Comparison of ENCODE assay signal across 9 cellular contexts in the genomic region with DNA sequence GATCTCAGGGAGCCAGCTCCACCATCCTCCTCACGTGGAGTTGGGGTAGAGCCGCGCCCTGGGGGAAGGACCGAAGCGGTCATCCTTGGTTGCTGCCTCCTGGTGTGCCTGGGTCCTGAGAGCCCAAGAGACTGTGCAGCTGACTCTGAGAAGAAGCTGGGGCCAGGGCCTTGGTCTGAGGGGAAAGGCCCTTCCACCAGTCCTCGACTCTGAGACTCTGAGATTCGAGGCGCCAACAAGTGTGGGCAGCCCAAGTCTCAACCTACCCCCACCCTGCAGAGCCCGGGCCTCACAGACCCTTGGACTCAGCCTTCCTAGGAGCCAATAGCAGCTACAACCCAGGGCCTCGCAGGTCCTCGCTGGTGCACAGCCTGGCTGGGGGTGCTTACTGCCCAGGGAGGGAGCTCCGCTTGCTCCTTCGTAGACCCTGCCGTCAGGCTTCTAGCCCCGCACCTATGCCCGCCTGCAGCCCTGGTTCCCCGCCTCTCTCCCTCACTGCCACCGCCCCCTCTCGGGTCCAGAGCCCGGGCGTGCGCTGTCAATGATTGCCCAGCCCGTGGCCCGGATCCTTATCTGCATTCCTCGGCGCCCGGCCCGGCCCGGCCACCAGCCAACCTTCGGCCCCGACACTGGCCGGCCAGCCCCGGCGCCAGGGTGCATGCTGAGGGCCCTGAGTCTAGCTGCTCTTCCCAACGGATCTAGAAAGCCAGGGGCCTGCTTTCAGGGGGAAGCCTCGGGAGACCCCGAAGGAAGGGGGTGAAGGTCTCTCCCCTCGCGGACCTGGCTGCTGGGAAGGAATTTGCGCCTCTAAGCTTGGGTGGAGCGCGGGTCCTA. TPM values are rescaled to one million over a fixed set of nuclear protein-coding genes. Genes with fewer than 3 reads are reported as not detected.
DNase-seq lines count a peak whose midpoint lies in the region; ATAC-seq and TF ChIP-seq lines count a peak whose summit lies in the region.
"Had no signal": no experiment of that assay in that cellular context is flagged by ENCODE, and none has a peak within 500 bp of the region (broad histone marks: within the 10 kb centered on the region; RNA-seq: fewer than 3 reads in every experiment).

No MANE protein-coding gene starts in this region.

- H2AFZ ChIP-seq in GM23338: no peak overlapping the region

- peaks cover 35% of the 10 kb centered on the region for H3K4me1 ChIP-seq in GM23338 (ENCODE audit: insufficient read depth)
- peaks cover 0 to 44% (median 38%) of the 10 kb centered on the region in 3 donors for H3K4me1 ChIP-seq in gastroesophageal sphincter

- TF ChIP-seq POLR2A in gastroesophageal sphincter (IDR thresholded peaks at IDR 0.05): no peak

- no CpG with 5 or more reads among the region's 42 CpGs for WGBS in gastroesophageal sphincter (ENCODE audit: low coverage in 1 of 2), 2 donors

- no peaks in the 10 kb centered on the region; the same call in 2 of the 3 replicates for H3K36me3 Mint-ChIP-seq in GM23338 (ENCODE audit: low read depth)
- H3K36me3 Mint-ChIP-seq in brain: no peaks in the 10 kb centered on the region

- H3K4me1 Mint-ChIP-seq in GM23338 (peaks cover 22% of the 10 kb centered on the region), brain (peaks cover 15% of the 10 kb centered on the region)

- H3K9me2 ChIP-seq in GM23338 (ENCODE audit: insufficient read depth): no peaks in the 10 kb centered on the region

- no peaks in the 10 kb centered on the region for H3F3A ChIP-seq in GM23338 (replicated peaks; ENCODE audit: low read depth)

- DNase-seq in 8988T: peak; percentile 53
- peak; percentile 52 for DNase-seq in GM23338 (ENCODE audit: low spot score)
- DNase-seq in mesenteric fat pad (ENCODE audit: low spot score): peak; percentile 89

- H3K27me3 Mint-ChIP-seq in GM23338 (ENCODE audit: insufficient read depth, low read depth, poor library complexity): peaks cover 88% of the 10 kb centered on the region
- peaks cover 91% of the 10 kb centered on the region for H3K27me3 Mint-ChIP-seq in brain

- H3K27ac Mint-ChIP-seq in GM23338 (no peak overlapping the region), brain (no peak overlapping the region)

- TF ChIP-seq CTCF in GM23338 (conservative IDR thresholded peaks at IDR 0.05; ENCODE audit: low read depth in 2 of 2) (no peak), brain (conservative IDR thresholded peaks at IDR 0.05) (no peak), gastroesophageal sphincter (IDR thresholded peaks at IDR 0.05) (no peak)

- H3K4me2 ChIP-seq in GM23338: peak overlapping the region; percentile 86; the same call in 1 of the 2 replicates

- no peaks in the 10 kb centered on the region for H3K9me3 ChIP-seq in gastroesophageal sphincter

- no peak for TF ChIP-seq EP300 in gastroesophageal sphincter (IDR thresholded peaks at IDR 0.05)

- H3K9me3 Mint-ChIP-seq in GM23338 (no peaks in the 10 kb centered on the region), brain (no peaks in the 10 kb centered on the region)

- H3K36me3 ChIP-seq in GM23338 (ENCODE audit: insufficient read depth) (no peaks in the 10 kb centered on the region), gastroesophageal sphincter (no peaks in the 10 kb centered on the region)

- H3K27ac ChIP-seq in GM23338 (ENCODE audit: low read depth) (no peak overlapping the region), gastroesophageal sphincter (no peak overlapping the region)

- peaks cover 87% of the 10 kb centered on the region for H3K27me3 ChIP-seq in GM23338 (ENCODE audit: insufficient read depth)
- H3K27me3 ChIP-seq in gastroesophageal sphincter: peaks cover 100% of the 10 kb centered on the region

- no peaks in the 10 kb centered on the region for H3K79me2 ChIP-seq in GM23338 (replicated peaks; ENCODE audit: insufficient read depth)

- peaks cover 15% of the 10 kb centered on the region for H4K20me1 ChIP-seq in GM23338 (replicated peaks; ENCODE audit: insufficient read depth)

- H3K4me3 Mint-ChIP-seq in GM23338: peak overlapping the region; percentile 62; the same call in 1 of the 3 replicates
- peak overlapping the region; percentile 59 to 79 (median 79) for H3K4me3 Mint-ChIP-seq in brain

- ATAC-seq in GM23338 (peak; percentile 4), gastroesophageal sphincter (no peak), GM18858 (IDR thresholded peaks at IDR 0.05; ENCODE audit: unreplicated experiment) (no peak), HG03196 (IDR thresholded peaks at IDR 0.05; ENCODE audit: unreplicated experiment) (no peak), HG03378 (IDR thresholded peaks at IDR 0.05; ENCODE audit: unreplicated experiment) (no peak)

- H3K4me3 ChIP-seq in GM23338 (peak overlapping the region; percentile 58), gastroesophageal sphincter (peak overlapping the region in 1 of 2 donors; percentile 8)

TF ChIP-seq in GM23338, 12 proteins besides CTCF, POLR2A, EP300 and RAD21:
- TF ChIP-seq EZH2 (IDR thresholded peaks at IDR 0.05; ENCODE audit: low read depth, unreplicated experiment): peak; percentile 57
- TF ChIP-seq ZNF331 (CRISPR knock-in tag; IDR thresholded peaks at IDR 0.05; ENCODE audit: low read depth): no peak
TF ChIP-seq in GM23338: peak in this region for 1.

RNA-seq across cellular contexts. Expression of a gene that starts 2.0 kb away (rescaled TPM):
- total RNA-seq in GM23338 (2014; rRNA removed; shearing (Covaris generic)): not detected in 2 replicates
- polyA plus RNA-seq in GM23338 (2016; fragmentation: Nextera tagmentation; extraction: Ambion mirVana): not detected in 2 replicates
- polyA plus RNA-seq in brain (ENCODE audit: insufficient read depth, low read depth, low replicate concordance): not detected
- total RNA-seq in mesenteric fat pad: 0.26 TPM
- total RNA-seq in gastroesophageal sphincter: under 1 TPM in 1 of 4 donors, not detected in 3; 0.23 TPM
- total RNA-seq: astrocyte had no signal

RNA-seq across cellular contexts. Expression of a gene that starts 17.4 kb away (rescaled TPM):
- 0.23 and 0.38 TPM in 2 replicates for total RNA-seq in GM23338 (2014; rRNA removed; shearing (Covaris generic))
- polyA plus RNA-seq in GM23338 (2016; fragmentation: Nextera tagmentation; extraction: Ambion mirVana) (0.37 and 0.74 TPM in 2 replicates), brain (ENCODE audit: insufficient read depth, low read depth, low replicate concordance) (0.61 TPM)
- total RNA-seq in mesenteric fat pad (not detected), gastroesophageal sphincter (not detected)
